In genomic region chr12:53011889-53012288, GRCh38 we compare ENCODE assay signal across 1 cellular context.
TF ChIP-seq lines count a peak whose summit lies in the region.

No MANE protein-coding gene starts in this region.

TF ChIP-seq in GM12878, 131 proteins besides CTCF, POLR2A, EP300 and RAD21:
- no peak for TF ChIP-seq RBBP5 (conservative IDR thresholded peaks at IDR 0.05)
- no peak for TF ChIP-seq BACH1 (IDR thresholded peaks at IDR 0.05; ENCODE audit: borderline replicate concordance)
- TF ChIP-seq BCL3 (IDR thresholded peaks at IDR 0.05; ENCODE audit: borderline replicate concordance, insufficient read depth, low read depth, low read length, poor library complexity, severe bottlenecking), result no peak
TF ChIP-seq in GM12878: peak in this region for 0.
